ENCODE assay signal across 8 cellular contexts in the genomic region with DNA sequence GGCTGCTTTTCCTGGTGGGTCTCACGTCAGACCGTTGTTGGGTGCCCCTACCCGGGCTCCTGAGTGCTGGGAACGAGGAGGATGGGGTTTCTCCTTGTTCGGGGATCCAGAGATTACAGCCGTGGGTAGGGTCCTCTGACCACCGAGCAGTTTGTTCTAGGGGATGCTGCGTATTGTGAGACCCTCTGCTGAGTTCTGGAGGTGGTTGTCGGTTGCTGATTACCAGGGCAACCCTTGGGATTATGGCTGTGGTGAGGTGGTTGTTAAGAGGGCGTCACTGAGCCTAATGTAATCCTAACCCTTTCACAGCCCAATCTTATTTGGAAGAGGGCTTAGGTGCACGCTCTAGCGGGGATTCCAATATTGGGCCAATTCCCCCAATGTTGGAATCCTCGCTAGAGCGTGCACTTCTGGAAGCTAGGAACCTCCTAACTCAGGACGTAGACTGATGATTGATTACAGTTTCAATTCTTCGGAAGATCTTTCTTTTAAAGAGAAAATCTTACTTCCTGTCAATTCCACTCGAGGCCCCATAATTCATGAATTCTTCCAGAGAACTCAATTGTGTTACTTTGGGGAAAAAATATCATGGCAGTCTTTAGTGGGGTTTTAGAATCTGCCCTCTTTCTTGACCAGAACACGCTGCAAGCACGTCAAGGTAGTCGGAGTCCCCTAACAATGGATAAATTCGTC. TPM values are rescaled to one million over a fixed set of nuclear protein-coding genes. Genes with fewer than 3 reads are reported as not detected.
DNase-seq lines count a peak whose midpoint lies in the region; ATAC-seq and TF ChIP-seq lines count a peak whose summit lies in the region.

No MANE protein-coding gene starts in this region.

- H3K36me3 ChIP-seq in BJ (ENCODE audit: control insufficient read depth, insufficient read depth, low read length), result no peaks in the 10 kb centered on the region
- H3K36me3 ChIP-seq in HEK293 (ENCODE audit: control insufficient read depth in 2 of 2, insufficient read depth in 1 of 2, low read length in 2 of 2), result peaks cover 0 to 14% of the 10 kb centered on the region in 2 experiments; a peak in 2 of 3 replicates

- POLR2A ChIA-PET in BJ (lab: Charles Lee), result no interaction called here
- POLR2A ChIA-PET in HEK293 (lab: Yijun Ruan, JAX), result interaction anchor here (1.1 to 3.7 kb wide), 4 partner anchors 37 to 198 kb away, joined by 3 to 20 read pairs (median 3); a partner anchor contains a TSS

- ATAC-seq in left lobe of liver, result peak; percentile 12
- ATAC-seq in HG02763 (IDR thresholded peaks at IDR 0.05; ENCODE audit: unreplicated experiment), result no peak
- ATAC-seq in HG03521 (IDR thresholded peaks at IDR 0.05; ENCODE audit: unreplicated experiment), result no peak

- peaks cover 3% of the 10 kb centered on the region; the same call in 1 of the 2 replicates for H3K4me1 ChIP-seq in HEK293 (ENCODE audit: control insufficient read depth, insufficient read depth, low read length)

- no peaks in the 10 kb centered on the region for H3K9me3 ChIP-seq in HEK293 (ENCODE audit: control insufficient read depth, insufficient read depth, low read depth, low read length)

- H3K27ac ChIP-seq in HEK293 (ENCODE audit: extremely low read depth, low read depth, low read length) (peak overlapping the region; percentile 40), adipose tissue (ENCODE audit: low read depth, low read length) (peak overlapping the region; percentile 68)

- TF ChIP-seq CTCF in BJ (IDR thresholded peaks at IDR 0.05; ENCODE audit: insufficient read depth, low read depth, low read length) (no peak), HEK293 (tag by site-specific recombination; IDR thresholded peaks at IDR 0.05) (peak; percentile 44; the same call in 1 of the 2 replicates)

- CTCF ChIA-PET in BJ (lab: Yijun Ruan, JAX), result interaction anchor here (1.0 to 1.3 kb wide), 3 partner anchors 28 to 356 kb away, joined by 3 to 4 read pairs (median 3); no protein-coding TSS in a partner anchor
- CTCF ChIA-PET in HEK293 (lab: Yijun Ruan, JAX), result interaction anchor here (0.9 to 1.5 kb wide), 2 partner anchors 24 to 95 kb away, joined by 3 to 4 read pairs; no protein-coding TSS in a partner anchor

- WGBS in adipose tissue, 3 donors, result 3 to 10% (median 5%) methylated on average over 21 of the region's 21 CpGs

- DNase-seq in BJ (ENCODE audit: low read depth), result no peak
- no peak for DNase-seq in left lobe of liver (ENCODE audit: low spot score)
- no peak for DNase-seq in SW 1271 (lab: John Stamatoyannopoulos, UW)
- DNase-seq in NK-92 treated with Interleukin-12 subunit alpha and Interleukin-12 subunit beta, amount 100 ng/mL, for 24 hours (lab: John Stamatoyannopoulos, UW), result no peak

- H3K27me3 ChIP-seq in BJ (ENCODE audit: control insufficient read depth, insufficient read depth, low read length), result no peaks in the 10 kb centered on the region

- peak overlapping the region; percentile 59 for H3K4me3 ChIP-seq in BJ (ENCODE audit: low read depth, low read length)
- H3K4me3 ChIP-seq in HEK293 (ENCODE audit: low read depth, low read length), result peak overlapping the region; percentile 60

TF ChIP-seq in HEK293, 187 proteins besides CTCF, POLR2A, EP300 and RAD21:
- TF ChIP-seq KLF16 (tag by site-specific recombination; IDR thresholded peaks at IDR 0.05), result 0 out of 2 replicates have a peak, but pooled peaks have one; percentile 30
- TF ChIP-seq ZBTB20 (tag by site-specific recombination; IDR thresholded peaks at IDR 0.05), result peak; percentile 96
- TF ChIP-seq ZNF2 (tag by site-specific recombination; IDR thresholded peaks at IDR 0.05), result peak; percentile 8; the same call in 1 of the 2 replicates
- TF ChIP-seq YY2 (tag by site-specific recombination; IDR thresholded peaks at IDR 0.05), result no peak
- TF ChIP-seq ZNF596 (tag by site-specific recombination; IDR thresholded peaks at IDR 0.05), result no peak
- TF ChIP-seq MZF1 (tag by site-specific recombination; IDR thresholded peaks at IDR 0.05; ENCODE audit: borderline replicate concordance), result peak; percentile 100
- TF ChIP-seq ZNF501 (tag by site-specific recombination; IDR thresholded peaks at IDR 0.05), result peak; percentile 57; the same call in 1 of the 2 replicates
- 0 out of 2 replicates have a peak, but pooled peaks have one; percentile 13 for TF ChIP-seq ZNF660 (tag by site-specific recombination; IDR thresholded peaks at IDR 0.05)
- TF ChIP-seq ZBTB8A (tag by site-specific recombination; IDR thresholded peaks at IDR 0.05), result peak; percentile 69
- TF ChIP-seq ZSCAN23 (tag by site-specific recombination; IDR thresholded peaks at IDR 0.05), result 0 out of 2 replicates have a peak, but pooled peaks have one; percentile 45
- TF ChIP-seq ZFP37 (tag by site-specific recombination; IDR thresholded peaks at IDR 0.05), result no peak
TF ChIP-seq in HEK293: peak in this region for 8.

RNA-seq across cellular contexts. Expression of a gene that starts 0.5 kb away (rescaled TPM):
- polyA plus RNA-seq in BJ (2011; rRNA removed) (3.7 and 4.1 TPM in 2 replicates), adipose tissue (1 to 10 TPM; 1.4 to 3.8 (median 1.4) TPM)
- 2.8 and 4.9 TPM in 2 replicates for polyA minus RNA-seq in BJ (2011; rRNA and poly(A)+ RNA removed)
- 2.9 TPM for total RNA-seq in left lobe of liver

RNA-seq across cellular contexts. Expression of a gene that starts 0.9 kb away (rescaled TPM):
- 615 and 873 TPM in 2 replicates for polyA plus RNA-seq in BJ (2011; rRNA removed)
- 103 and 144 TPM in 2 replicates for polyA minus RNA-seq in BJ (2011; rRNA and poly(A)+ RNA removed)
- polyA plus RNA-seq in adipose tissue, result 100 to 1,000 TPM; 154 to 267 (median 178) TPM
- 275 TPM for total RNA-seq in left lobe of liver

RNA-seq across cellular contexts. Expression of a gene that starts 35.9 kb away (rescaled TPM):
- polyA plus RNA-seq in BJ (2011; rRNA removed), result not detected in 2 replicates
- polyA minus RNA-seq in BJ (2011; rRNA and poly(A)+ RNA removed), result not detected in 2 replicates
- not detected for polyA plus RNA-seq in adipose tissue
- 0.63 TPM for total RNA-seq in left lobe of liver
